1 cellular context compared by ENCODE assay signal in the genomic region with DNA sequence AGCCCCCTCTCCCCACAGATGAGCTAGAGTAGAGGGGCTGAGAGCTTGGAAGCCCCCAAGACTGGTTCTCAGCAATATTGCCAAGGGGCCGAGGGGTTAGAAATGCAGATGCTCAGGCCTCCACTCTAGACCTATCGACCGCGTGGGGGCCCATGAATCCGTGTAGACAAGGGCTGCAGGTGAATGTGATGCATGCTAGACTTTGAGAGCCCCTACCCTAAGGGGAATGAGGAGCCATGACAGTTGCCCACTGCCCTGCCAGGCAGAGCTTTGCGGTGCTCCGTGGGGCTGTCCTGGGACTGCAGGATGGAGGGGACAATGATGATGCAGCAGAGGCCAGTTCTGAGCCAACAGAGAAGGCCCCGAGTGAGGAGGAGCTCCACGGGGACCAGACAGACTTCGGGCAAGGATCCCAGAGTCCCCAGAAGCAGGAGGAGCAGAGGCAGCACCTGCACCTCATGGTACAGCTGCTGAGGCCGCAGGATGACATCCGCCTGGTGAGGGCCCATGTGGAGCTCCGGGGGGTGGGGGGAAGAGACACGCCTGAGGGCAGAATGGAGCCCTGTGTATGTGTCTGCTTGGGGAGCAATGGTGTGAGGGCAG.
TF ChIP-seq lines count a peak whose summit lies in the region.

No MANE protein-coding gene starts in this region.

TF ChIP-seq in HCT116, 20 proteins besides CTCF, POLR2A, EP300 and RAD21 (continued from another document):
- TF ChIP-seq, protein P1, sequence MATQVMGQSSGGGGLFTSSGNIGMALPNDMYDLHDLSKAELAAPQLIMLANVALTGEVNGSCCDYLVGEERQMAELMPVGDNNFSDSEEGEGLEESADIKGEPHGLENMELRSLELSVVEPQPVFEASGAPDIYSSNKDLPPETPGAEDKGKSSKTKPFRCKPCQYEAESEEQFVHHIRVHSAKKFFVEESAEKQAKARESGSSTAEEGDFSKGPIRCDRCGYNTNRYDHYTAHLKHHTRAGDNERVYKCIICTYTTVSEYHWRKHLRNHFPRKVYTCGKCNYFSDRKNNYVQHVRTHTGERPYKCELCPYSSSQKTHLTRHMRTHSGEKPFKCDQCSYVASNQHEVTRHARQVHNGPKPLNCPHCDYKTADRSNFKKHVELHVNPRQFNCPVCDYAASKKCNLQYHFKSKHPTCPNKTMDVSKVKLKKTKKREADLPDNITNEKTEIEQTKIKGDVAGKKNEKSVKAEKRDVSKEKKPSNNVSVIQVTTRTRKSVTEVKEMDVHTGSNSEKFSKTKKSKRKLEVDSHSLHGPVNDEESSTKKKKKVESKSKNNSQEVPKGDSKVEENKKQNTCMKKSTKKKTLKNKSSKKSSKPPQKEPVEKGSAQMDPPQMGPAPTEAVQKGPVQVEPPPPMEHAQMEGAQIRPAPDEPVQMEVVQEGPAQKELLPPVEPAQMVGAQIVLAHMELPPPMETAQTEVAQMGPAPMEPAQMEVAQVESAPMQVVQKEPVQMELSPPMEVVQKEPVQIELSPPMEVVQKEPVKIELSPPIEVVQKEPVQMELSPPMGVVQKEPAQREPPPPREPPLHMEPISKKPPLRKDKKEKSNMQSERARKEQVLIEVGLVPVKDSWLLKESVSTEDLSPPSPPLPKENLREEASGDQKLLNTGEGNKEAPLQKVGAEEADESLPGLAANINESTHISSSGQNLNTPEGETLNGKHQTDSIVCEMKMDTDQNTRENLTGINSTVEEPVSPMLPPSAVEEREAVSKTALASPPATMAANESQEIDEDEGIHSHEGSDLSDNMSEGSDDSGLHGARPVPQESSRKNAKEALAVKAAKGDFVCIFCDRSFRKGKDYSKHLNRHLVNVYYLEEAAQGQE (IDR thresholded peaks at IDR 0.05; ENCODE audit: low read depth), result no peak
- TF ChIP-seq ELF1 (IDR thresholded peaks at IDR 0.05; ENCODE audit: borderline replicate concordance, low read depth) (no peak), JUND (IDR thresholded peaks at IDR 0.05) (no peak), YY1 (IDR thresholded peaks at IDR 0.05; ENCODE audit: extremely low read depth, insufficient replicate concordance, low read depth, low read length) (no peak), ZFX (IDR thresholded peaks at IDR 0.05) (no peak), CEBPB (IDR thresholded peaks at IDR 0.05; ENCODE audit: low read depth) (no peak), EZH2phosphoT487 (IDR thresholded peaks at IDR 0.05; ENCODE audit: borderline replicate concordance) (no peak), CBX3 (IDR thresholded peaks at IDR 0.05; ENCODE audit: low read depth) (no peak), TCF7L2 (IDR thresholded peaks at IDR 0.05; ENCODE audit: borderline replicate concordance, extremely low read depth, insufficient read depth, insufficient read length) (no peak), SP1 (IDR thresholded peaks at IDR 0.05; ENCODE audit: low read depth) (no peak), SIN3A (IDR thresholded peaks at IDR 0.05; ENCODE audit: low read depth) (no peak), FOSL1 (IDR thresholded peaks at IDR 0.05; ENCODE audit: low read depth) (no peak), EZH2 (IDR thresholded peaks at IDR 0.05) (no peak), POLR2AphosphoS5 (IDR thresholded peaks at IDR 0.05; ENCODE audit: low read depth, low read length) (no peak), EGR1 (IDR thresholded peaks at IDR 0.05; ENCODE audit: low read depth) (no peak)
- TF ChIP-seq, protein P2, sequence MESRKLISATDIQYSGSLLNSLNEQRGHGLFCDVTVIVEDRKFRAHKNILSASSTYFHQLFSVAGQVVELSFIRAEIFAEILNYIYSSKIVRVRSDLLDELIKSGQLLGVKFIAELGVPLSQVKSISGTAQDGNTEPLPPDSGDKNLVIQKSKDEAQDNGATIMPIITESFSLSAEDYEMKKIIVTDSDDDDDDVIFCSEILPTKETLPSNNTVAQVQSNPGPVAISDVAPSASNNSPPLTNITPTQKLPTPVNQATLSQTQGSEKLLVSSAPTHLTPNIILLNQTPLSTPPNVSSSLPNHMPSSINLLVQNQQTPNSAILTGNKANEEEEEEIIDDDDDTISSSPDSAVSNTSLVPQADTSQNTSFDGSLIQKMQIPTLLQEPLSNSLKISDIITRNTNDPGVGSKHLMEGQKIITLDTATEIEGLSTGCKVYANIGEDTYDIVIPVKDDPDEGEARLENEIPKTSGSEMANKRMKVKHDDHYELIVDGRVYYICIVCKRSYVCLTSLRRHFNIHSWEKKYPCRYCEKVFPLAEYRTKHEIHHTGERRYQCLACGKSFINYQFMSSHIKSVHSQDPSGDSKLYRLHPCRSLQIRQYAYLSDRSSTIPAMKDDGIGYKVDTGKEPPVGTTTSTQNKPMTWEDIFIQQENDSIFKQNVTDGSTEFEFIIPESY (IDR thresholded peaks at IDR 0.05; ENCODE audit: extremely low read depth, insufficient replicate concordance, low read length), result no peak
- TF ChIP-seq, protein P3, sequence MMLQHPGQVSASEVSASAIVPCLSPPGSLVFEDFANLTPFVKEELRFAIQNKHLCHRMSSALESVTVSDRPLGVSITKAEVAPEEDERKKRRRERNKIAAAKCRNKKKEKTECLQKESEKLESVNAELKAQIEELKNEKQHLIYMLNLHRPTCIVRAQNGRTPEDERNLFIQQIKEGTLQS (IDR thresholded peaks at IDR 0.05), result no peak
- TF ChIP-seq, protein P4, sequence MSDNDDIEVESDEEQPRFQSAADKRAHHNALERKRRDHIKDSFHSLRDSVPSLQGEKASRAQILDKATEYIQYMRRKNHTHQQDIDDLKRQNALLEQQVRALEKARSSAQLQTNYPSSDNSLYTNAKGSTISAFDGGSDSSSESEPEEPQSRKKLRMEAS (IDR thresholded peaks at IDR 0.05), result no peak
